In genomic region chr13:23808803-23809202, GRCh38 we compare ENCODE assay signal across 21 cellular contexts.
A peak's percentile ranks its signal among the peaks of the same experiment; 100 is the strongest.
DNase-seq lines count a peak whose midpoint lies in the region; ATAC-seq and TF ChIP-seq lines count a peak whose summit lies in the region.
"Had no signal": no experiment of that assay in that cellular context is flagged by ENCODE, and none has a peak within 500 bp of the region (broad histone marks: within the 10 kb centered on the region; RNA-seq: fewer than 3 reads in every experiment).

No MANE protein-coding gene starts in this region.

- H4K20me1 ChIP-seq in OCI-LY3 (ENCODE audit: insufficient read depth, low read length): no peaks in the 10 kb centered on the region
- H4K20me1 ChIP-seq: BLaER1 had no signal

- CTCF ChIA-PET in RWPE1 (lab: Yijun Ruan, JAX): no interaction called here

- H3K36me3 ChIP-seq in OCI-LY3 (replicated peaks; ENCODE audit: low read depth, low read length) (peaks cover 23% of the 10 kb centered on the region), ascending aorta (no peaks in the 10 kb centered on the region)

- no peak for ATAC-seq in HG03342 (IDR thresholded peaks at IDR 0.05; ENCODE audit: unreplicated experiment)
- ATAC-seq: A549, HepG2 had no signal

- H3K9ac ChIP-seq in OCI-LY3 (ENCODE audit: low read length): peak overlapping the region; percentile 74
- H3K9ac ChIP-seq: BLaER1, GM23248 had no signal

- no peak overlapping the region for H3K4me3 ChIP-seq in OCI-LY3 (ENCODE audit: low read length)
- H3K4me3 ChIP-seq in fibroblast of villous mesenchyme (ENCODE audit: low read depth, low read length): no peak overlapping the region
- no peak overlapping the region for H3K4me3 ChIP-seq in ascending aorta
- H3K4me3 ChIP-seq: A549, BLaER1, GM23248 had no signal

- H3K4me2 ChIP-seq in OCI-LY3 (ENCODE audit: low read length): peak overlapping the region; percentile 87
- H3K4me2 ChIP-seq: A549, BLaER1 had no signal

- DNase-seq in DMS53 (lab: John Stamatoyannopoulos, UW): peak; percentile 17
- DNase-seq in DMS53 treated with DMSO at 0.1 percent for 48 hours (lab: John Stamatoyannopoulos, UW; ENCODE audit: unreplicated experiment): no peak
- DNase-seq in fibroblast of villous mesenchyme (ENCODE audit: low read depth): peak; percentile 53
- no peak for DNase-seq in RWPE1 (ENCODE audit: low spot score)
- DNase-seq in NCI-H2171 (lab: John Stamatoyannopoulos, UW): no peak
- no peak for DNase-seq in ascending aorta (ENCODE audit: low spot score in 2 of 2)
- DNase-seq: AML-193; CD4-positive, alpha-beta memory T cell; DMS153; DND-41; EL; GM23248; HCEC 1CT; HFFc6; KG1 had no signal

- no peak overlapping the region for H2AFZ ChIP-seq in OCI-LY3 (ENCODE audit: low read depth, low read length)
- H2AFZ ChIP-seq: GM23248 had no signal

- no peaks in the 10 kb centered on the region for H3K9me3 ChIP-seq in OCI-LY3 (ENCODE audit: insufficient read depth, low read length)
- no peaks in the 10 kb centered on the region for H3K9me3 ChIP-seq in ascending aorta
- H3K9me3 ChIP-seq: A549, BLaER1 had no signal

- TF ChIP-seq CTCF in OCI-LY3 (IDR thresholded peaks at IDR 0.05; ENCODE audit: low read depth, low read length) (no peak), fibroblast of villous mesenchyme (IDR thresholded peaks at IDR 0.05; ENCODE audit: insufficient read depth, low read depth, low read length) (no peak), RWPE1 (conservative IDR thresholded peaks at IDR 0.05; ENCODE audit: low read depth) (no peak), ascending aorta (IDR thresholded peaks at IDR 0.05) (no peak)

- intact Hi-C loops in ascending aorta (cut with DNase I): no loop called here

- no peaks in the 10 kb centered on the region for H3K79me2 ChIP-seq in OCI-LY3 (ENCODE audit: low read length)

- H3K27me3 ChIP-seq in OCI-LY3 (ENCODE audit: low read depth, low read length): no peaks in the 10 kb centered on the region
- H3K27me3 ChIP-seq in ascending aorta: no peaks in the 10 kb centered on the region
- H3K27me3 ChIP-seq: BLaER1 had no signal

- H3K27ac ChIP-seq in OCI-LY3 (ENCODE audit: low read length): peak overlapping the region; percentile 86
- H3K27ac ChIP-seq in RWPE1: no peak overlapping the region
- no peak overlapping the region for H3K27ac ChIP-seq in ascending aorta
- H3K27ac ChIP-seq: 22Rv1, A549, BLaER1, GM23248 had no signal

- H3K4me1 ChIP-seq in OCI-LY3 (ENCODE audit: low read length) (peaks cover 61% of the 10 kb centered on the region), ascending aorta (no peaks in the 10 kb centered on the region)
- H3K4me1 ChIP-seq: A549 had no signal

- POLR2A ChIA-PET in RWPE1 (lab: Yijun Ruan, JAX; ENCODE audit: low non-redundant PET): no interaction called here

Comparison
In these comparisons a context has a peak if more than half of its experiments do, and no peak if none do; other contexts are left out.
1. DNase-seq: peak in DMS53 (single experiment) and fibroblast of villous mesenchyme (single experiment); none in DMS53 treated with DMSO at 0.1 percent for 48 hours (single experiment), RWPE1 (single experiment), NCI-H2171 (single experiment) and ascending aorta (0 of 2).